ENCODE assay signal across 1 cellular context in the genomic region with DNA sequence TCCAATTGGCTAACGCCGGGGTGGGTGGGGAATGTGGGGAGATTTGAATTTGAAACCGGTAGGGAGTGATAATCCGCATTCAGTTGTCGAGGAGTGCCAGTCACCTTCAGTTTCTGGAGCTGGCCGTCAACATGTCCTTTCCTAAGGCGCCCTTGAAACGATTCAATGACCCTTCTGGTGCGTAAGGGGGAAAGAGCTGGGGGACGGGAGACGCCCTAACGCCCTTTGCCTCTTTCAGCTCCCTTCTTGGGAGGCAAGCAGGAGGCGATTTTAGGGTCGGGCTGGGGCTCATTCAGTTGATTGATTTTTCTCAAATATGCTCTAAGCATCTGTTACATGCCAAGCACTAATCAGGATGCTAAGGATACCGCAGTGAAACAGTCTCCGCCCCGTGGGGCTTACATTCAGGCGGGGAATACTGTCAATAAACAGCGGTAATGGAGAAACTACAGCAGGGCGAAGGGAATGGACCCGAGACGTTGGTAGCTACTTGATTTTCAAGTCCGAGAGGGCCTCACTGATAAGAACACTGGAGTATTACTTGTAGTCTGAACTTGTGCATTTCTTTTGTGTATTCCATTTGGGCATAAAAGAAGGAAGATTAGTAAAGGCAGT.
TF ChIP-seq lines count a peak whose summit lies in the region.

A gene with protein sequence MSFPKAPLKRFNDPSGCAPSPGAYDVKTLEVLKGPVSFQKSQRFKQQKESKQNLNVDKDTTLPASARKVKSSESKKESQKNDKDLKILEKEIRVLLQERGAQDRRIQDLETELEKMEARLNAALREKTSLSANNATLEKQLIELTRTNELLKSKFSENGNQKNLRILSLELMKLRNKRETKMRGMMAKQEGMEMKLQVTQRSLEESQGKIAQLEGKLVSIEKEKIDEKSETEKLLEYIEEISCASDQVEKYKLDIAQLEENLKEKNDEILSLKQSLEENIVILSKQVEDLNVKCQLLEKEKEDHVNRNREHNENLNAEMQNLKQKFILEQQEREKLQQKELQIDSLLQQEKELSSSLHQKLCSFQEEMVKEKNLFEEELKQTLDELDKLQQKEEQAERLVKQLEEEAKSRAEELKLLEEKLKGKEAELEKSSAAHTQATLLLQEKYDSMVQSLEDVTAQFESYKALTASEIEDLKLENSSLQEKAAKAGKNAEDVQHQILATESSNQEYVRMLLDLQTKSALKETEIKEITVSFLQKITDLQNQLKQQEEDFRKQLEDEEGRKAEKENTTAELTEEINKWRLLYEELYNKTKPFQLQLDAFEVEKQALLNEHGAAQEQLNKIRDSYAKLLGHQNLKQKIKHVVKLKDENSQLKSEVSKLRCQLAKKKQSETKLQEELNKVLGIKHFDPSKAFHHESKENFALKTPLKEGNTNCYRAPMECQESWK (plus strand): TSS at position 71 of the 615 bp plus-strand sequence. CDS start 61 bp downstream, at position 132.

TF ChIP-seq in PFSK-1, 5 proteins besides CTCF, POLR2A, EP300 and RAD21 (continued from another document):
- TF ChIP-seq, protein P1, sequence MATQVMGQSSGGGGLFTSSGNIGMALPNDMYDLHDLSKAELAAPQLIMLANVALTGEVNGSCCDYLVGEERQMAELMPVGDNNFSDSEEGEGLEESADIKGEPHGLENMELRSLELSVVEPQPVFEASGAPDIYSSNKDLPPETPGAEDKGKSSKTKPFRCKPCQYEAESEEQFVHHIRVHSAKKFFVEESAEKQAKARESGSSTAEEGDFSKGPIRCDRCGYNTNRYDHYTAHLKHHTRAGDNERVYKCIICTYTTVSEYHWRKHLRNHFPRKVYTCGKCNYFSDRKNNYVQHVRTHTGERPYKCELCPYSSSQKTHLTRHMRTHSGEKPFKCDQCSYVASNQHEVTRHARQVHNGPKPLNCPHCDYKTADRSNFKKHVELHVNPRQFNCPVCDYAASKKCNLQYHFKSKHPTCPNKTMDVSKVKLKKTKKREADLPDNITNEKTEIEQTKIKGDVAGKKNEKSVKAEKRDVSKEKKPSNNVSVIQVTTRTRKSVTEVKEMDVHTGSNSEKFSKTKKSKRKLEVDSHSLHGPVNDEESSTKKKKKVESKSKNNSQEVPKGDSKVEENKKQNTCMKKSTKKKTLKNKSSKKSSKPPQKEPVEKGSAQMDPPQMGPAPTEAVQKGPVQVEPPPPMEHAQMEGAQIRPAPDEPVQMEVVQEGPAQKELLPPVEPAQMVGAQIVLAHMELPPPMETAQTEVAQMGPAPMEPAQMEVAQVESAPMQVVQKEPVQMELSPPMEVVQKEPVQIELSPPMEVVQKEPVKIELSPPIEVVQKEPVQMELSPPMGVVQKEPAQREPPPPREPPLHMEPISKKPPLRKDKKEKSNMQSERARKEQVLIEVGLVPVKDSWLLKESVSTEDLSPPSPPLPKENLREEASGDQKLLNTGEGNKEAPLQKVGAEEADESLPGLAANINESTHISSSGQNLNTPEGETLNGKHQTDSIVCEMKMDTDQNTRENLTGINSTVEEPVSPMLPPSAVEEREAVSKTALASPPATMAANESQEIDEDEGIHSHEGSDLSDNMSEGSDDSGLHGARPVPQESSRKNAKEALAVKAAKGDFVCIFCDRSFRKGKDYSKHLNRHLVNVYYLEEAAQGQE (IDR thresholded peaks at IDR 0.05; ENCODE audit: insufficient read depth in 1 of 2, low read depth in 2 of 2, low read length in 2 of 2) = peak in 1 of 2 experiments; percentile 47; a peak in 1 of 4 replicates
